In the genomic region with DNA sequence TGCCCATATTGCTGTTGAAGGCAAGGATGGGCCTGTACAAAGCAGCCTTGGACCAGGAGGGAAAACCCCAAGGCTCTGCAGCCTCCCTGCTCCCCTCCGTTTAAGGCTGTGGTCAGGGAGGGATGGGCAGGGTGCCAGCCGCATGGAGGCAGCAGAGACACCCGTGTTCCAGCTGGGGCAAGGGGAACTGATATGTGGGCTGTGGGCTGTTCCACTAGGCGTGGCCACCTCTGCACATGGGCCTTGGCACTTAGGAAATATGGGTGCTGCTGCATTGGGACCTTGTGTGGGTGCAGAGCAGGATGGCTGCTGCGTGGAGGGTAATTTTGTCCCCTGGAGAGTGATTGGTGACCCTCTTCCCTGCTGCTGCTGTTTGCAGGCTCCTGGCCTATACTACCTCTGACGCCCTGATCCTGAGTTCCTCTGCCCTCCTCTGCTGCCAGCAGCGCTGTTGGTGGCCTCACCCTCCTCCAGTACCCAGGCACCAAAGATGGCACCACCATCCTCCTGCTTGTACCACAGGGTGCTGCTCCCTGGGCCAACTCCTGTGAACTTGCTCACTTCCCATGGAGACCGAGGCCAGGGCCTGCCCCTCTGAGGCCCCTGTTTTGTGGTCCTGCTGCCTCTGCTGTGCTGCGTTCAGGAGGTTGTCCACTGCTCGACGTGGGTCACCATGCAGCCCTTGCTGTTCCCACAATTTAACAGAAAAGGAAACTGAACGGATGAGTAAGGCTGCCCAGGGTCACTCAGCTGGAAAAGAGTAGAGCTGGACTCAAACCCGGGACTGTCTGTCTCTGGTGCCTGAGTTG, we compare ENCODE assay signal across 9 cellular contexts. TPM values are rescaled to one million over a fixed set of nuclear protein-coding genes. Genes with fewer than 3 reads are reported as not detected.
A peak's percentile ranks its signal among the peaks of the same experiment; 100 is the strongest.
DNase-seq lines count a peak whose midpoint lies in the region; ATAC-seq, FAIRE-seq and TF ChIP-seq lines count a peak whose summit lies in the region.
"Had no signal": no experiment of that assay in that cellular context is flagged by ENCODE, and none has a peak within 500 bp of the region (broad histone marks: within the 10 kb centered on the region; RNA-seq: fewer than 3 reads in every experiment).

No MANE protein-coding gene starts in this region.

- peak overlapping the region; percentile 0 to 74 (median 56) for H3K27ac ChIP-seq in thyroid gland
- H3K27ac ChIP-seq: KMS-11 had no signal

- no peak overlapping the region for H3K4me3 ChIP-seq in thyroid gland (replicated peaks in 1 of 3)

- no peak for TF ChIP-seq POLR2A in thyroid gland (IDR thresholded peaks at IDR 0.05)

- CTCF ChIA-PET in activated naive CD4-positive, alpha-beta T cell treated with anti-CD3 and anti-CD28 coated beads, Interleukin-2, amount 10 ng/mL, durations not matched to agents 7 days and 5 days (lab: Charles Lee): no interaction called here

- intact Hi-C loops in thyroid gland (cut with DNase I): no loop called here

- no peak for FAIRE-seq in D721Med (lab: Jason Lieb, UNC)

- peaks cover 22% of the 10 kb centered on the region for H3K4me1 Mint-ChIP-seq in activated naive CD4-positive, alpha-beta T cell treated with anti-CD3 and anti-CD28 coated beads, Interleukin-2, amount 10 ng/mL, durations not matched to agents 7 days and 5 days
- peaks cover 41% of the 10 kb centered on the region for H3K4me1 Mint-ChIP-seq in activated naive CD8-positive, alpha-beta T cell treated with anti-CD3 and anti-CD28 coated beads for 36 hours

- H3K36me3 ChIP-seq in thyroid gland: peaks cover 10 to 11% of the 10 kb centered on the region in 2 donors

- no peak for DNase-seq in activated naive CD4-positive, alpha-beta T cell treated with anti-CD3 and anti-CD28 coated beads, Interleukin-2, amount 10 ng/mL, durations not matched to agents 7 days and 5 days
- no peak for DNase-seq in activated naive CD4-positive, alpha-beta T cell treated with anti-CD3 and anti-CD28 coated beads, Interleukin-2, amount 50 U/mL, for 16 hours
- no peak for DNase-seq in activated naive CD8-positive, alpha-beta T cell treated with anti-CD3 and anti-CD28 coated beads for 36 hours
- no peak for DNase-seq in left lobe of liver (ENCODE audit: low spot score)
- DNase-seq in thyroid gland: no peak
- DNase-seq in D341Med (ENCODE audit: low spot score): no peak
- no peak for DNase-seq in D721Med (ENCODE audit: insufficient read length, low spot score)

- H3K27ac Mint-ChIP-seq in activated naive CD4-positive, alpha-beta T cell treated with anti-CD3 and anti-CD28 coated beads, Interleukin-2, amount 10 ng/mL, durations not matched to agents 7 days and 5 days: peak overlapping the region; percentile 45
- peak overlapping the region; percentile 76 for H3K27ac Mint-ChIP-seq in activated naive CD8-positive, alpha-beta T cell treated with anti-CD3 and anti-CD28 coated beads for 36 hours

- no peak for TF ChIP-seq CTCF in thyroid gland (IDR thresholded peaks at IDR 0.05)
- TF ChIP-seq CTCF in D721Med (IDR thresholded peaks at IDR 0.05; ENCODE audit: insufficient read depth, missing control alignments): no peak

- H3K4me1 ChIP-seq in thyroid gland: peaks cover 17 to 37% of the 10 kb centered on the region in 2 donors

- ATAC-seq in left lobe of liver (peak; percentile 15), GM19324 (IDR thresholded peaks at IDR 0.05; ENCODE audit: low FRiP score, unreplicated experiment) (no peak)

- no peaks in the 10 kb centered on the region for H3K9me3 Mint-ChIP-seq in activated naive CD4-positive, alpha-beta T cell treated with anti-CD3 and anti-CD28 coated beads, Interleukin-2, amount 10 ng/mL, durations not matched to agents 7 days and 5 days
- H3K9me3 Mint-ChIP-seq in activated naive CD8-positive, alpha-beta T cell treated with anti-CD3 and anti-CD28 coated beads for 36 hours: no peaks in the 10 kb centered on the region

- H3K9me3 ChIP-seq in thyroid gland: no peaks in the 10 kb centered on the region

- WGBS in thyroid gland, 2 donors: 67 to 84% methylated on average over 11 to 12 of the region's 13 CpGs

- peaks cover 44% of the 10 kb centered on the region for H3K36me3 Mint-ChIP-seq in activated naive CD4-positive, alpha-beta T cell treated with anti-CD3 and anti-CD28 coated beads, Interleukin-2, amount 10 ng/mL, durations not matched to agents 7 days and 5 days
- H3K36me3 Mint-ChIP-seq in activated naive CD8-positive, alpha-beta T cell treated with anti-CD3 and anti-CD28 coated beads for 36 hours: peaks cover 24% of the 10 kb centered on the region

- no peaks in the 10 kb centered on the region for H3K27me3 ChIP-seq in thyroid gland

- H3K4me3 Mint-ChIP-seq in activated naive CD4-positive, alpha-beta T cell treated with anti-CD3 and anti-CD28 coated beads, Interleukin-2, amount 10 ng/mL, durations not matched to agents 7 days and 5 days: no peak overlapping the region
- no peak overlapping the region for H3K4me3 Mint-ChIP-seq in activated naive CD8-positive, alpha-beta T cell treated with anti-CD3 and anti-CD28 coated beads for 36 hours

- H3K27me3 Mint-ChIP-seq in activated naive CD4-positive, alpha-beta T cell treated with anti-CD3 and anti-CD28 coated beads, Interleukin-2, amount 10 ng/mL, durations not matched to agents 7 days and 5 days: no peaks in the 10 kb centered on the region
- no peaks in the 10 kb centered on the region for H3K27me3 Mint-ChIP-seq in activated naive CD8-positive, alpha-beta T cell treated with anti-CD3 and anti-CD28 coated beads for 36 hours

RNA-seq across cellular contexts. Expression of a gene that starts 35.3 kb away (rescaled TPM):
- total RNA-seq in activated naive CD8-positive, alpha-beta T cell treated with anti-CD3 and anti-CD28 coated beads for 36 hours: 10 to 100 TPM; 50.0 to 50.7 TPM
- 14.7 TPM for total RNA-seq in left lobe of liver
- total RNA-seq in thyroid gland: 10 to 100 TPM; 52.3 to 63.4 (median 61.4) TPM
